31 cellular contexts compared by ENCODE assay signal in genomic region chr12:86052921-86053320, GRCh38.
"Had no signal": no experiment of that assay in that cellular context is flagged by ENCODE, and none has a peak within 500 bp of the region (broad histone marks: within the 10 kb centered on the region; RNA-seq: fewer than 3 reads in every experiment).

No MANE protein-coding gene starts in this region.

- ATAC-seq: esophagus mucosa; gastrocnemius medialis; heart right ventricle; left ventricle myocardium superior; lower lobe of right lung; naive thymus-derived CD8-positive, alpha-beta T cell; psoas muscle; right lobe of liver; stimulated activated naive B cell treated with anti-CD40 and anti-IgM and Interleukin-4, amounts not matched to agents 10 μg/mL and 1 μg/mL and 100 μg/mL, for 72 hours; upper lobe of right lung had no signal

- H3K36me3 ChIP-seq: colonic mucosa, gastrocnemius medialis, heart right ventricle, lower lobe of right lung, ovary, right lobe of liver, thoracic aorta, transverse colon, upper lobe of right lung, uterus had no signal

- H3K4me1 ChIP-seq: colonic mucosa, gastrocnemius medialis, heart right ventricle, lower lobe of right lung, psoas muscle, right lobe of liver, transverse colon, upper lobe of right lung, uterus had no signal

- H3K27me3 Mint-ChIP-seq: dendritic cell treated with granulocyte-macrophage colony-stimulating factor and Interleukin-4, amounts not matched to agents 40 ng/mL and 50 ng/mL, for 4 days; naive thymus-derived CD8-positive, alpha-beta T cell; stimulated activated naive B cell treated with anti-CD40 and anti-IgM and Interleukin-4, amounts not matched to agents 10 μg/mL and 1 μg/mL and 100 μg/mL, for 72 hours; stimulated activated naive CD8-positive, alpha-beta T cell treated with anti-CD3 and anti-CD28 coated beads, Interleukin-15, Interleukin-2, amounts not matched to agents 100 ng/mL and 50 ng/mL, for 24 hours had no signal

- H3K27me3 ChIP-seq: colonic mucosa, gastrocnemius medialis, heart right ventricle, ovary, right lobe of liver, transverse colon, upper lobe of right lung, uterus had no signal

- H3K27ac Mint-ChIP-seq: dendritic cell treated with granulocyte-macrophage colony-stimulating factor and Interleukin-4, amounts not matched to agents 40 ng/mL and 50 ng/mL, for 4 days; endodermal cell; immature natural killer cell; naive thymus-derived CD8-positive, alpha-beta T cell; nephron progenitor cell; stimulated activated naive B cell treated with anti-CD40 and anti-IgM and Interleukin-4, amounts not matched to agents 10 μg/mL and 1 μg/mL and 100 μg/mL, for 72 hours; stimulated activated naive CD8-positive, alpha-beta T cell treated with anti-CD3 and anti-CD28 coated beads, Interleukin-15, Interleukin-2, amounts not matched to agents 100 ng/mL and 50 ng/mL, for 24 hours had no signal

- H3K4me3 Mint-ChIP-seq: dendritic cell treated with granulocyte-macrophage colony-stimulating factor and Interleukin-4, amounts not matched to agents 40 ng/mL and 50 ng/mL, for 4 days; endodermal cell; immature natural killer cell; naive thymus-derived CD8-positive, alpha-beta T cell; nephron progenitor cell; stimulated activated naive B cell treated with anti-CD40 and anti-IgM and Interleukin-4, amounts not matched to agents 10 μg/mL and 1 μg/mL and 100 μg/mL, for 72 hours; stimulated activated naive CD8-positive, alpha-beta T cell treated with anti-CD3 and anti-CD28 coated beads, Interleukin-15, Interleukin-2, amounts not matched to agents 100 ng/mL and 50 ng/mL, for 24 hours had no signal

- H3K4me3 ChIP-seq: colonic mucosa, gastrocnemius medialis, heart right ventricle, lower lobe of right lung, ovary, psoas muscle, right lobe of liver, thoracic aorta, transverse colon, upper lobe of right lung, uterus had no signal

- H3K4me1 Mint-ChIP-seq: endodermal cell; immature natural killer cell; naive thymus-derived CD8-positive, alpha-beta T cell; nephron progenitor cell; stimulated activated naive B cell treated with anti-CD40 and anti-IgM and Interleukin-4, amounts not matched to agents 10 μg/mL and 1 μg/mL and 100 μg/mL, for 72 hours had no signal

- FAIRE-seq: small intestine had no signal

- H3K9me3 ChIP-seq: colonic mucosa, gastrocnemius medialis, lower lobe of right lung, ovary, psoas muscle, right lobe of liver, thoracic aorta, transverse colon, upper lobe of right lung, uterus had no signal

- H3K9me3 Mint-ChIP-seq: dendritic cell treated with granulocyte-macrophage colony-stimulating factor and Interleukin-4, amounts not matched to agents 40 ng/mL and 50 ng/mL, for 4 days; endodermal cell; nephron progenitor cell had no signal

- DNase-seq: colonic mucosa; effector CD8-positive, alpha-beta T cell; endodermal cell; foreskin fibroblast; gastrocnemius medialis; heart right ventricle; hypothalamus; immature natural killer cell; islet precursor cell; kidney glomerular epithelial cell; left ventricle myocardium superior; lower lobe of right lung; naive thymus-derived CD8-positive, alpha-beta T cell; nephron progenitor cell; nucleus accumbens; ovary; posterior cingulate gyrus; psoas muscle; right lobe of liver; small intestine; stimulated activated CD4-positive, alpha-beta T cell treated with anti-CD3 and anti-CD28 coated beads, Interleukin-15, amount 100 ng/mL, for 24 hours; stimulated activated CD4-positive, alpha-beta T cell treated with anti-CD3 and anti-CD28 coated beads, Interleukin-2, amount 100 ng/mL, for 48 hours; stimulated activated naive B cell treated with anti-CD40 and anti-IgM and Interleukin-4, amounts not matched to agents 10 μg/mL and 1 μg/mL and 100 μg/mL, for 72 hours; transverse colon; upper lobe of right lung; uterus had no signal

- H3K27ac ChIP-seq: colonic mucosa, epithelial cell of prostate, gastrocnemius medialis, heart right ventricle, lower lobe of right lung, ovary, psoas muscle, right lobe of liver, thoracic aorta, transverse colon, upper lobe of right lung, uterus had no signal

- H3K36me3 Mint-ChIP-seq: immature natural killer cell; naive thymus-derived CD8-positive, alpha-beta T cell; stimulated activated naive B cell treated with anti-CD40 and anti-IgM and Interleukin-4, amounts not matched to agents 10 μg/mL and 1 μg/mL and 100 μg/mL, for 72 hours had no signal
